ENCODE assay signal across 1 cellular context in the genomic region with DNA sequence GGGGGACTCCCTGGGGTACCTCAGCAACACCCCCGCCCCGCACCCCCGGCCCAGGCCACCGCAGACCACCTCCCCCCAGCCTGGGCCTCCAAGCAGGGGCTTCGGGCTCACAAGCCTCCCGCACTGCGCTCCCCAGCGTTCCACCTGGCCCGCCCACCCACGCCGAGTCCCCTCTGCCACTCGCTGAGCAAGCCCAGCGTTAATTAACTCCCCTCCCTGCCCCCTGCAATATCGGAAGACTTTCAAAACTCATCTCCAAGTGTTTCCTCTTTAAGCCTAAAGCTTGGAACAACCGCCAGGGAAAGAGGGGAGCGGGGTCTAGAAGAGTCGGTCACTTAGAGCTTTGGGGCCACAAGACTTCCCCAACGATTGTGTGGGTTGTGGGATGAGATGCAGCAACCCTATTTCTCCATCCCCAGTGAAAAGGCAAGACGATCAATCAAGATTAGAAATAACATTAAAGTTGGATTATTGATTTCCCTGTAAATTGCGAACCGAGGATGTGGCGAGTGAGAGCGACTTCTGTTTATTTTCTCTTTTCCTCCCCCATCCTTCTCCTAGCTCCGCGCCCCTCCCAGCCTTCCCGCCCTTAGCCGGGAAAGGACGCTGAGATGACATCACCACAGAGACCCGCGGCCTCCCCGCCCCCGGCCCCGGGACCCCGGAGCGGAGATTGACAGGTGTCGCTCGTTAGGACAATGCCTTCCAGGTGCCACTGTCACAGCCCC.
TF ChIP-seq lines count a peak whose summit lies in the region.

No MANE protein-coding gene starts in this region.

TF ChIP-seq in WTC11, 78 proteins besides CTCF, POLR2A, EP300 and RAD21 (continued from another document):
- TF ChIP-seq, protein P1, sequence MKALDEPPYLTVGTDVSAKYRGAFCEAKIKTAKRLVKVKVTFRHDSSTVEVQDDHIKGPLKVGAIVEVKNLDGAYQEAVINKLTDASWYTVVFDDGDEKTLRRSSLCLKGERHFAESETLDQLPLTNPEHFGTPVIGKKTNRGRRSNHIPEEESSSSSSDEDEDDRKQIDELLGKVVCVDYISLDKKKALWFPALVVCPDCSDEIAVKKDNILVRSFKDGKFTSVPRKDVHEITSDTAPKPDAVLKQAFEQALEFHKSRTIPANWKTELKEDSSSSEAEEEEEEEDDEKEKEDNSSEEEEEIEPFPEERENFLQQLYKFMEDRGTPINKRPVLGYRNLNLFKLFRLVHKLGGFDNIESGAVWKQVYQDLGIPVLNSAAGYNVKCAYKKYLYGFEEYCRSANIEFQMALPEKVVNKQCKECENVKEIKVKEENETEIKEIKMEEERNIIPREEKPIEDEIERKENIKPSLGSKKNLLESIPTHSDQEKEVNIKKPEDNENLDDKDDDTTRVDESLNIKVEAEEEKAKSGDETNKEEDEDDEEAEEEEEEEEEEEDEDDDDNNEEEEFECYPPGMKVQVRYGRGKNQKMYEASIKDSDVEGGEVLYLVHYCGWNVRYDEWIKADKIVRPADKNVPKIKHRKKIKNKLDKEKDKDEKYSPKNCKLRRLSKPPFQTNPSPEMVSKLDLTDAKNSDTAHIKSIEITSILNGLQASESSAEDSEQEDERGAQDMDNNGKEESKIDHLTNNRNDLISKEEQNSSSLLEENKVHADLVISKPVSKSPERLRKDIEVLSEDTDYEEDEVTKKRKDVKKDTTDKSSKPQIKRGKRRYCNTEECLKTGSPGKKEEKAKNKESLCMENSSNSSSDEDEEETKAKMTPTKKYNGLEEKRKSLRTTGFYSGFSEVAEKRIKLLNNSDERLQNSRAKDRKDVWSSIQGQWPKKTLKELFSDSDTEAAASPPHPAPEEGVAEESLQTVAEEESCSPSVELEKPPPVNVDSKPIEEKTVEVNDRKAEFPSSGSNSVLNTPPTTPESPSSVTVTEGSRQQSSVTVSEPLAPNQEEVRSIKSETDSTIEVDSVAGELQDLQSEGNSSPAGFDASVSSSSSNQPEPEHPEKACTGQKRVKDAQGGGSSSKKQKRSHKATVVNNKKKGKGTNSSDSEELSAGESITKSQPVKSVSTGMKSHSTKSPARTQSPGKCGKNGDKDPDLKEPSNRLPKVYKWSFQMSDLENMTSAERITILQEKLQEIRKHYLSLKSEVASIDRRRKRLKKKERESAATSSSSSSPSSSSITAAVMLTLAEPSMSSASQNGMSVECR (CRISPR knock-in tag; IDR thresholded peaks at IDR 0.05; ENCODE audit: borderline replicate concordance) = no peak
